21 cellular contexts compared by ENCODE assay signal in genomic region chr1:54266195-54266594, GRCh38.
"Had no signal": no experiment of that assay in that cellular context is flagged by ENCODE, and none has a peak within 500 bp of the region (broad histone marks: within the 10 kb centered on the region; RNA-seq: fewer than 3 reads in every experiment).

No MANE protein-coding gene starts in this region.

- DNase-seq: activated CD4-positive, alpha-beta T cell treated with anti-CD3 and anti-CD28 coated beads for 4 hours; activated CD8-positive, alpha-beta memory T cell treated with anti-CD3 and anti-CD28 coated beads, Interleukin-2, amount 50 U/mL, for 4 hours; activated CD8-positive, alpha-beta T cell treated with anti-CD3 and anti-CD28 coated beads for 36 hours; activated naive CD4-positive, alpha-beta T cell treated with anti-CD3 and anti-CD28 coated beads, Interleukin-2, amount 50 U/mL, for 16 hours; activated naive CD8-positive, alpha-beta T cell treated with anti-CD3 and anti-CD28 coated beads, Interleukin-2, amount 10 ng/mL, durations not matched to agents 7 days and 5 days; activated T-cell treated with anti-CD3 and anti-CD28 coated beads, Interleukin-2, amount 50 U/mL, for 72 hours; adrenal gland; aorta; caudate nucleus; KG1; MV-4-11; NCI-H1092 treated with DMSO at 0.1 percent for 48 hours; NCI-H1436; NCI-H1694 treated with DMSO at 0.1 percent for 48 hours; NCI-H2029 treated with DMSO at 0.1 percent for 48 hours; NCI-H510A treated with DMSO at 0.1 percent for 48 hours; NCI-H69; T-cell had no signal

- H3K4me1 ChIP-seq: breast epithelium had no signal

- H3K9me3 ChIP-seq: adrenal gland, breast epithelium had no signal

- ATAC-seq: activated CD4-positive, CD25-positive, alpha-beta regulatory T cell treated with anti-CD3 and anti-CD28 coated beads, Interleukin-2, amount 50 U/mL, for 24 hours; activated CD8-positive, alpha-beta T cell treated with anti-CD3 and anti-CD28 coated beads for 36 hours; activated T-cell treated with anti-CD3 and anti-CD28 coated beads, Interleukin-2, amount 50 U/mL, for 72 hours; T-cell had no signal

- H3K27ac ChIP-seq: adrenal gland, breast epithelium, SK-N-MC had no signal

- H3K4me3 ChIP-seq: adrenal gland, breast epithelium, SK-N-MC had no signal

- H3K36me3 ChIP-seq: adrenal gland, breast epithelium had no signal

- H3K27me3 ChIP-seq: adrenal gland, breast epithelium had no signal
